1 cellular context compared by ENCODE assay signal in genomic region chr10:71280216-71280615, GRCh38.
TF ChIP-seq lines count a peak whose summit lies in the region.

No MANE protein-coding gene starts in this region.

TF ChIP-seq in GM23338, 12 proteins besides CTCF, POLR2A, EP300 and RAD21 (continued from another document):
- TF ChIP-seq REST (IDR thresholded peaks at IDR 0.05; ENCODE audit: unreplicated experiment), result no peak
- no peak for TF ChIP-seq STAT1 (IDR thresholded peaks at IDR 0.05; ENCODE audit: unreplicated experiment)
